ENCODE assay signal across 1 cellular context in genomic region chr18:9922592-9923308, GRCh38.
A peak's percentile ranks its signal among the peaks of the same experiment; 100 is the strongest.
TF ChIP-seq lines count a peak whose summit lies in the region.

No MANE protein-coding gene starts in this region.

TF ChIP-seq in IMR-90, 13 proteins besides CTCF, POLR2A, EP300 and RAD21:
- TF ChIP-seq ELK1 (IDR thresholded peaks at IDR 0.05; ENCODE audit: borderline replicate concordance, low read depth, low read length) (no peak), NFE2L2 (IDR thresholded peaks at IDR 0.05; ENCODE audit: low read depth, low read length) (no peak), BHLHE40 (IDR thresholded peaks at IDR 0.05; ENCODE audit: low read depth, low read length) (no peak), MAFK (IDR thresholded peaks at IDR 0.05; ENCODE audit: low read depth, low read length) (peak; percentile 69)
